In the genomic region with DNA sequence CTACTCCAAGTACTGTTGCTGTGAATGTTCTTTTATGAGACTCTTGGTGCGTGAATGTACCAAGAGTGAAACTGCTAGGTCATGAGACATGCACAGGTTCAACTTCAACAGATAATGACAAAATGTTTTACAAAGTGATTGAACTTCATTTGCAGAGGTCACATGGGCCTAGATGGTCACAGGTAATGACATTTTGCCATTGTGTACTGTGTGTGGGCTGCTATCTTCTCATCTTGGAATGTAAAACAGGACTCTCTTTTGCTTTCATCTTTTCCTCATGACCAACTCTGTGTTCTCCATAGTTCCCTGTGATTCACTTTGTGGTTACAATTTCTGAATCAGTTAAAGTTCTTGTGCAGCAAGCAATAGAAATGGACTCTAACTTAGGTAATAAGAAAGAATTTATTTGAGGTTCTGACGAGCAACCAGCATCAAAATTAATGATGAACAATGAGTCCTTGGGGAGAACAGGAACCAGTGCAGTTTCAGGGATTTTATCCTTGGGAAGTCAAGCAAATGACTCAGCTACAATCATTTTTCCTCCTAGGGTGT, we compare ENCODE assay signal across 9 cellular contexts. TPM values are rescaled to one million over a fixed set of nuclear protein-coding genes. Genes with fewer than 3 reads are reported as not detected.
DNase-seq lines count a peak whose midpoint lies in the region; ATAC-seq and TF ChIP-seq lines count a peak whose summit lies in the region.
"Had no signal": no experiment of that assay in that cellular context is flagged by ENCODE, and none has a peak within 500 bp of the region (broad histone marks: within the 10 kb centered on the region; RNA-seq: fewer than 3 reads in every experiment).

No MANE protein-coding gene starts in this region.

- CTCF ChIA-PET in PC-3 (lab: Charles Lee) = no interaction called here

- H3K36me3 ChIP-seq in PC-3 (ENCODE audit: low read depth, low read length) = no peaks in the 10 kb centered on the region

- H3K27me3 ChIP-seq in PC-3 (ENCODE audit: low read length) = no peaks in the 10 kb centered on the region

- intact Hi-C loops in PC-3 (cut with micrococcal nuclease) (no loop called here), left colon (cut with DNase I, micrococcal nuclease) (no loop called here)

- peak; percentile 82 for DNase-seq in AG10803 (ENCODE audit: low read depth)
- DNase-seq in PC-3 = peak; percentile 83
- DNase-seq in foreskin fibroblast = peak; percentile 33
- no peak for DNase-seq in left lobe of liver (ENCODE audit: low spot score)
- DNase-seq in NCI-H524 treated with DMSO at 0.1 percent for 48 hours (lab: John Stamatoyannopoulos, UW) = no peak
- no peak for DNase-seq in left colon
- no peak for DNase-seq in pons (ENCODE audit: low spot score)
- DNase-seq: COR-L47 had no signal

- no peaks in the 10 kb centered on the region for H3F3A ChIP-seq in PC-3 (ENCODE audit: low read length, unreplicated experiment)

- TF ChIP-seq CTCF in AG10803 (conservative IDR thresholded peaks at IDR 0.05; ENCODE audit: low read length) (no peak), PC-3 (conservative IDR thresholded peaks at IDR 0.05; ENCODE audit: low read depth, low read length) (no peak), foreskin fibroblast (IDR thresholded peaks at IDR 0.05; ENCODE audit: low read depth, low read length) (no peak)

- peak overlapping the region; percentile 97 for H3K27ac ChIP-seq in PC-3 (ENCODE audit: low read length)

- POLR2A ChIA-PET in PC-3 (lab: Charles Lee; ENCODE audit: unreplicated experiment) = no interaction called here

- H3K9me2 ChIP-seq in PC-3 (replicated peaks; ENCODE audit: low read length) = no peaks in the 10 kb centered on the region

- H2AFZ ChIP-seq in PC-3 (ENCODE audit: low read length) = 0 out of 2 replicates have a peak overlapping the region, but pooled peaks have one; percentile 10

- H3K4me3 ChIP-seq in AG10803 (ENCODE audit: low read length) = no peak overlapping the region
- peak overlapping the region; percentile 5; the same call in 1 of the 2 replicates for H3K4me3 ChIP-seq in PC-3 (ENCODE audit: low read length)
- peak overlapping the region in 1 of 2 donors; percentile 2 for H3K4me3 ChIP-seq in foreskin fibroblast (ENCODE audit: low read depth in 1 of 2, low read length in 2 of 2)

- no peaks in the 10 kb centered on the region for H3K9me3 ChIP-seq in PC-3 (ENCODE audit: low read length)

- BruUV-seq in PC-3 (replicated peaks; lab: Mats Ljungman, UMichigan) = no TSS peak

- ATAC-seq in GM21576 (IDR thresholded peaks at IDR 0.05; ENCODE audit: unreplicated experiment) (peak; percentile 61), PC-3 (peak; percentile 74), left lobe of liver (no peak), left colon (no peak)

- H3K9ac ChIP-seq in PC-3 (ENCODE audit: low read length) = peak overlapping the region; percentile 78

- no peaks in the 10 kb centered on the region for H4K20me1 ChIP-seq in PC-3 (ENCODE audit: low read length)

- peak overlapping the region; percentile 38 for H3K4me2 ChIP-seq in PC-3 (ENCODE audit: low read length)

- no peaks in the 10 kb centered on the region for H3K79me2 ChIP-seq in PC-3 (ENCODE audit: low read length)

- peaks cover 24% of the 10 kb centered on the region for H3K4me1 ChIP-seq in PC-3 (ENCODE audit: insufficient read depth, low read length)

RNA-seq across cellular contexts. Expression of gene TSNAX, which starts 16.2 kb away (rescaled TPM):
- 30.5 and 33.1 TPM in 2 replicates for total RNA-seq in PC-3 (2014; rRNA removed)
- total RNA-seq in left lobe of liver = 13.3 TPM
- 10 to 100 TPM; 30.7 to 34.3 TPM for total RNA-seq in left colon

Comparison
In these comparisons a context has a peak if more than half of its experiments do, and no peak if none do; other contexts are left out.
1. DNase-seq: peak in AG10803 (single experiment), PC-3 (single experiment) and foreskin fibroblast (2 of 2); none in left lobe of liver (single experiment), NCI-H524 treated with DMSO at 0.1 percent for 48 hours (single experiment), left colon (0 of 2) and pons (single experiment).
2. ATAC-seq: peak in GM21576 (single experiment) and PC-3 (single experiment); none in left lobe of liver (single experiment) and left colon (single experiment).